1 cellular context compared by ENCODE assay signal in genomic region chr20:12598894-12599293, GRCh38.
TF ChIP-seq lines count a peak whose summit lies in the region.

No MANE protein-coding gene starts in this region.

TF ChIP-seq in WTC11, 78 proteins besides CTCF, POLR2A, EP300 and RAD21 (continued from another document):
- TF ChIP-seq ZNF532 (CRISPR knock-in tag; IDR thresholded peaks at IDR 0.05; ENCODE audit: borderline replicate concordance) (no peak), ZNF121 (CRISPR knock-in tag; IDR thresholded peaks at IDR 0.05) (no peak), ELF4 (CRISPR knock-in tag; IDR thresholded peaks at IDR 0.05; ENCODE audit: low read depth) (no peak), CREM (CRISPR knock-in tag; IDR thresholded peaks at IDR 0.05) (no peak), CREB1 (CRISPR knock-in tag; IDR thresholded peaks at IDR 0.05) (no peak), ESRRA (CRISPR knock-in tag; IDR thresholded peaks at IDR 0.05; ENCODE audit: borderline replicate concordance) (no peak), MYBL2 (CRISPR knock-in tag; IDR thresholded peaks at IDR 0.05) (no peak), NR2C2 (CRISPR knock-in tag; IDR thresholded peaks at IDR 0.05) (no peak), HMGA2 (CRISPR knock-in tag; IDR thresholded peaks at IDR 0.05) (no peak), EMX1 (CRISPR knock-in tag; IDR thresholded peaks at IDR 0.05) (no peak), NR3C1 (CRISPR knock-in tag; conservative IDR thresholded peaks at IDR 0.05; ENCODE audit: low read depth) (no peak), GTF2I (CRISPR knock-in tag; conservative IDR thresholded peaks at IDR 0.05) (no peak), ZNF317 (CRISPR knock-in tag; IDR thresholded peaks at IDR 0.05; ENCODE audit: borderline replicate concordance, low read depth) (no peak)
